Comparison of ENCODE assay signal across 14 cellular contexts in the genomic region with DNA sequence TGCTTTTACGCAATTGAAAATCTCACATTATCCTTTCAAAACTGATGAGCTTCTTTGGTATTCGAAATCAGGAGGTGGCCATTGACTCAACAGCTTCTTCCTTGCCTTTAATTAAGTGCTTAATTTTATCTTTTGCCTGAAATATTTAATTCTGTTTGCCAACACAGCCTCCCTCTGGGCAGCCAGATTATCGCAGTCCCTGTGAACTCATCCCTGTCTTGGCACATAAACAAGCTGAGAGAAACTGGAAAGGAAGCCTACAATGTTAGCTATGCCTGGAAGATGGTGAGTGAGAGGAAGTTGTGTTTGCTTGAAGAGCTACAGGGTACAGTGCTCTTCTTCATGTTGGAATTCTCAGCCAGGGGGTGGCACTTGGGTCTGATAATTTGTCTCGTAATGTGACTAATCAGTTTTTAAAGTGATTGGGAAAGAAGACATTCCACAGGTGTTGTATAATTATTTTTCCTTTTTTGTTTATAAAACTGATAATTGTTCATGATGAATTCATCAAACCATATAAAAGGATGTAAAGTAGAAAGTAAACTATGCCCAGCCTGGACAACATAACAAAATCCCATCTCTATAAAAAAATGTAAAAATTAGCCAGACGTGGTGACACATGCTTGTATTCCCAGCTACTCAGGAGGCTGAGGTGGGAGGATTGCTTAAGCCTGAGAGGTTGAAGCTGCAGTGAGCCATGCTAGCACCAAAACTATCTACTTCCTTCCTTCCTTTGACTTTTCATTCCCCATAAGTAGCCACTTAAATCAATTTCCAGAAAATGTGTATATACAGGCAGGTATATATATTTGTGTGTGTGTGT.
DNase-seq lines count a peak whose midpoint lies in the region; ATAC-seq and TF ChIP-seq lines count a peak whose summit lies in the region.
"Had no signal": no experiment of that assay in that cellular context is flagged by ENCODE, and none has a peak within 500 bp of the region (broad histone marks: within the 10 kb centered on the region; RNA-seq: fewer than 3 reads in every experiment).

No MANE protein-coding gene starts in this region.

- DNase-seq in ELR (ENCODE audit: low read depth) (peak; percentile 39), SK-N-SH (no peak), fibroblast of villous mesenchyme (ENCODE audit: low read depth) (peak; percentile 19), ovary (peak in 3 of 5 donors; percentile 25 to 44 (median 31)), amniotic stem cell (lab: John Stamatoyannopoulos, UW) (no peak)
- no peak for DNase-seq in activated CD4-positive, CD25-positive, alpha-beta regulatory T cell treated with anti-CD3 and anti-CD28 coated beads, Interleukin-2, amount 50 U/mL, for 72 hours
- DNase-seq: activated CD4-positive, alpha-beta T cell treated with anti-CD3 and anti-CD28 coated beads, Interleukin-2, amount 50 U/mL, for 1 hour; activated gamma-delta T cell treated with Interleukin-2 at 50 U/mL for 16 hours; COR-L47; GOT3; NCI-H146; occipital lobe had no signal

- H3K27ac ChIP-seq in SK-N-SH (ENCODE audit: low read depth in 2 of 2, low read length in 1 of 2) = peak overlapping the region in 1 of 2 experiments; percentile 25; a peak in 1 of 4 replicates
- H3K27ac ChIP-seq in ovary = no peak overlapping the region

- POLR2A ChIA-PET in SK-N-SH (lab: Yijun Ruan, JAX) = interaction anchor here (0.6 kb wide), 1 partner anchor 12 kb away, joined by 6 read pairs; no protein-coding TSS in a partner anchor

- TF ChIP-seq CTCF in SK-N-SH (IDR thresholded peaks at IDR 0.05) = peak; percentile 35
- no peak for TF ChIP-seq CTCF in fibroblast of villous mesenchyme (IDR thresholded peaks at IDR 0.05; ENCODE audit: insufficient read depth, low read depth, low read length)
- peak in 2 of 3 donors; percentile 39 to 41 for TF ChIP-seq CTCF in ovary (IDR thresholded peaks at IDR 0.05)

- no peak overlapping the region for H2AFZ ChIP-seq in SK-N-SH (ENCODE audit: low read depth)

- intact Hi-C loops in ovary (cut with DNase I) = loop anchor here in 2 of 4 donors (10.0 kb wide), 1 partner anchor 180 kb away; a partner anchor contains a TSS

- no peak for ATAC-seq in HG02870 (IDR thresholded peaks at IDR 0.05; ENCODE audit: unreplicated experiment)
- no peak for ATAC-seq in GM18907 (IDR thresholded peaks at IDR 0.05; ENCODE audit: unreplicated experiment)

- no peaks in the 10 kb centered on the region for H3K9me2 ChIP-seq in SK-N-SH

- CTCF ChIA-PET in SK-N-SH (lab: Yijun Ruan, JAX) = interaction anchor here (0.7 to 2.0 kb wide), 6 partner anchors 9 to 387 kb away, joined by 3 to 9 read pairs (median 3); no protein-coding TSS in a partner anchor

- no peaks in the 10 kb centered on the region for H3K9me3 ChIP-seq in SK-N-SH
- no peaks in the 10 kb centered on the region for H3K9me3 ChIP-seq in ovary

- TF ChIP-seq RAD21 in SK-N-SH (IDR thresholded peaks at IDR 0.05; ENCODE audit: low read length) = peak; percentile 54

- H3K4me3 ChIP-seq in SK-N-SH (ENCODE audit: low read depth in 2 of 2, low read length in 1 of 2) (no peak overlapping the region), fibroblast of villous mesenchyme (ENCODE audit: low read depth, low read length) (no peak overlapping the region), ovary (no peak overlapping the region)

- peaks cover 3 to 41% of the 10 kb centered on the region in 2 experiments for H3K36me3 ChIP-seq in SK-N-SH (replicated peaks in 1 of 2; ENCODE audit: control insufficient read depth in 1 of 2, insufficient read depth in 2 of 2, low read length in 1 of 2)
- no peaks in the 10 kb centered on the region for H3K36me3 ChIP-seq in ovary

- no peak for TF ChIP-seq POLR2A in ovary (IDR thresholded peaks at IDR 0.05)

- H3K79me2 ChIP-seq in SK-N-SH (ENCODE audit: insufficient read depth) = no peaks in the 10 kb centered on the region

- H3K9ac ChIP-seq in SK-N-SH = no peak overlapping the region

- no peaks in the 10 kb centered on the region for H4K20me1 ChIP-seq in SK-N-SH (ENCODE audit: insufficient read depth)

- H3K4me2 ChIP-seq in SK-N-SH = no peak overlapping the region

- H3K4me1 ChIP-seq in SK-N-SH (ENCODE audit: control insufficient read depth in 1 of 2, insufficient read depth in 2 of 2, low read depth in 1 of 2, low read length in 1 of 2) (peaks cover 0 to 9% of the 10 kb centered on the region in 2 experiments; a peak in 3 of 4 replicates), ovary (ENCODE audit: insufficient read depth) (no peaks in the 10 kb centered on the region)

- H3K27me3 ChIP-seq in SK-N-SH (ENCODE audit: insufficient read depth) (no peaks in the 10 kb centered on the region), ovary (no peaks in the 10 kb centered on the region)

- TF ChIP-seq EP300 in SK-N-SH (IDR thresholded peaks at IDR 0.05; ENCODE audit: borderline replicate concordance in 1 of 2, low read depth in 1 of 2, low read length in 1 of 2) (no peak), ovary (IDR thresholded peaks at IDR 0.05) (no peak)

- H3F3A ChIP-seq in SK-N-SH (replicated peaks; ENCODE audit: insufficient read depth) = no peaks in the 10 kb centered on the region

- 81% methylated on average over 5 of the region's 5 CpGs for WGBS in SK-N-SH (ENCODE audit: low lambda C conversion rate)
- 49 to 64% (median 59%) methylated on average over 5 of the region's 5 CpGs for WGBS in ovary, 3 donors

TF ChIP-seq in SK-N-SH, 30 proteins besides CTCF, POLR2A, EP300 and RAD21:
- TF ChIP-seq, protein P1, sequence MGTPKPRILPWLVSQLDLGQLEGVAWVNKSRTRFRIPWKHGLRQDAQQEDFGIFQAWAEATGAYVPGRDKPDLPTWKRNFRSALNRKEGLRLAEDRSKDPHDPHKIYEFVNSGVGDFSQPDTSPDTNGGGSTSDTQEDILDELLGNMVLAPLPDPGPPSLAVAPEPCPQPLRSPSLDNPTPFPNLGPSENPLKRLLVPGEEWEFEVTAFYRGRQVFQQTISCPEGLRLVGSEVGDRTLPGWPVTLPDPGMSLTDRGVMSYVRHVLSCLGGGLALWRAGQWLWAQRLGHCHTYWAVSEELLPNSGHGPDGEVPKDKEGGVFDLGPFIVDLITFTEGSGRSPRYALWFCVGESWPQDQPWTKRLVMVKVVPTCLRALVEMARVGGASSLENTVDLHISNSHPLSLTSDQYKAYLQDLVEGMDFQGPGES (IDR thresholded peaks at IDR 0.05; ENCODE audit: low read depth, low read length) = no peak
- TF ChIP-seq TEAD4 (IDR thresholded peaks at IDR 0.05; ENCODE audit: borderline replicate concordance, insufficient read depth) (no peak), SMC3 (IDR thresholded peaks at IDR 0.05; ENCODE audit: low read depth, low read length) (0 out of 2 replicates have a peak, but pooled peaks have one; percentile 20), NRF1 (IDR thresholded peaks at IDR 0.05; ENCODE audit: low read depth, low read length) (no peak), FOXM1 (IDR thresholded peaks at IDR 0.05; ENCODE audit: low read depth) (no peak)
- TF ChIP-seq, protein P2, sequence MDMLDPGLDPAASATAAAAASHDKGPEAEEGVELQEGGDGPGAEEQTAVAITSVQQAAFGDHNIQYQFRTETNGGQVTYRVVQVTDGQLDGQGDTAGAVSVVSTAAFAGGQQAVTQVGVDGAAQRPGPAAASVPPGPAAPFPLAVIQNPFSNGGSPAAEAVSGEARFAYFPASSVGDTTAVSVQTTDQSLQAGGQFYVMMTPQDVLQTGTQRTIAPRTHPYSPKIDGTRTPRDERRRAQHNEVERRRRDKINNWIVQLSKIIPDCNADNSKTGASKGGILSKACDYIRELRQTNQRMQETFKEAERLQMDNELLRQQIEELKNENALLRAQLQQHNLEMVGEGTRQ (IDR thresholded peaks at IDR 0.05; ENCODE audit: borderline replicate concordance, low read depth, low read length) = no peak
TF ChIP-seq in SK-N-SH: peak in this region for 1.

Comparison
In these comparisons a context has a peak if more than half of its experiments do, and no peak if none do; other contexts are left out.
1. DNase-seq: peak in ELR (single experiment), fibroblast of villous mesenchyme (single experiment) and ovary (3 of 5); none in SK-N-SH (single experiment), activated CD4-positive, CD25-positive, alpha-beta regulatory T cell treated with anti-CD3 and anti-CD28 coated beads, Interleukin-2, amount 50 U/mL, for 72 hours (single experiment) and amniotic stem cell (single experiment).